In the genomic region with DNA sequence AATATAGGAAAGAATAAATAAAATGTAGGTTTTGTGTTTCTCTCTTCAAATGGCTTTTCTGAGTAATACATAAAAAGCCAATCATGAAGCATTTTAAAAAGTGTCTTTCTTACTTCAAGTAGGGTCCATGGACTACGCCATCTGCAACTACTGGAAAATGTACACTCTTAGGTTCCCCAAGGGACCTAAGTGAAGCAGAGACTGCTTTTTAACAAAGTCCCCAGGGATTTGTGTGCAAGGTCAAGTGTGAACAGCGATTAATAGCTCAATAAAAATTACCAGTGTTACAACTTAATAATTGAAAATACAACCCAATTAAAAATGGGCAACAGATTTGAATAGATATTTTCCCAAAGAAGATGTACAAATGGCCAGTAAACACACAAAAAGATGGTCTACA, we compare ENCODE assay signal across 20 cellular contexts.
"Had no signal": no experiment of that assay in that cellular context is flagged by ENCODE, and none has a peak within 500 bp of the region (broad histone marks: within the 10 kb centered on the region; RNA-seq: fewer than 3 reads in every experiment).

No MANE protein-coding gene starts in this region.

- H3K27me3 Mint-ChIP-seq: stimulated activated naive CD8-positive, alpha-beta T cell treated with anti-CD3 and anti-CD28 coated beads, Interleukin-15, amount 100 ng/mL, for 72 hours had no signal

- H3K36me3 ChIP-seq: heart left ventricle, right atrium auricular region, sigmoid colon, tibial nerve had no signal

- FAIRE-seq: endothelial cell of umbilical vein had no signal

- H3K27ac Mint-ChIP-seq: endodermal cell; naive thymus-derived CD4-positive, alpha-beta T cell; nephron progenitor cell; stimulated activated naive B cell treated with anti-CD40 and anti-IgM and Interleukin-4, amounts not matched to agents 10 μg/mL and 1 μg/mL and 100 μg/mL, for 72 hours; stimulated activated naive CD8-positive, alpha-beta T cell treated with anti-CD3 and anti-CD28 coated beads, Interleukin-15, amount 100 ng/mL, for 72 hours had no signal

- ATAC-seq: heart left ventricle; naive thymus-derived CD4-positive, alpha-beta T cell; stimulated activated naive B cell treated with anti-CD40 and anti-IgM and Interleukin-4, amounts not matched to agents 10 μg/mL and 1 μg/mL and 100 μg/mL, for 72 hours; stimulated activated naive CD8-positive, alpha-beta T cell treated with anti-CD3 and anti-CD28 coated beads, Interleukin-15, amount 100 ng/mL, for 72 hours had no signal

- H3K4me3 Mint-ChIP-seq: endodermal cell; naive thymus-derived CD4-positive, alpha-beta T cell; nephron progenitor cell; stimulated activated naive B cell treated with anti-CD40 and anti-IgM and Interleukin-4, amounts not matched to agents 10 μg/mL and 1 μg/mL and 100 μg/mL, for 72 hours; stimulated activated naive CD8-positive, alpha-beta T cell treated with anti-CD3 and anti-CD28 coated beads, Interleukin-15, amount 100 ng/mL, for 72 hours had no signal

- H3K4me3 ChIP-seq: coronary artery, heart left ventricle, right atrium auricular region, skin epidermis, testis, tibial nerve had no signal

- H3K27me3 ChIP-seq: heart left ventricle, right atrium auricular region, sigmoid colon, testis, tibial nerve had no signal

- H3K4me1 Mint-ChIP-seq: naive thymus-derived CD4-positive, alpha-beta T cell; stimulated activated naive CD8-positive, alpha-beta T cell treated with anti-CD3 and anti-CD28 coated beads, Interleukin-15, amount 100 ng/mL, for 72 hours had no signal

- H3K4me1 ChIP-seq: heart left ventricle, right atrium auricular region, testis, tibial nerve had no signal

- H3K27ac ChIP-seq: coronary artery, heart left ventricle, right atrium auricular region, skin epidermis, testis, tibial nerve had no signal

- DNase-seq: effector CD4-positive, alpha-beta T cell; endodermal cell; erythroblast; foreskin melanocyte; heart left ventricle; hippocampal formation; kidney glomerular epithelial cell; naive thymus-derived CD4-positive, alpha-beta T cell; sigmoid colon; stimulated activated CD4-positive, alpha-beta T cell treated with anti-CD3 and anti-CD28 coated beads, Interleukin-2, amount 100 ng/mL, for 24 hours; stimulated activated CD4-positive, alpha-beta T cell treated with anti-CD3 and anti-CD28 coated beads, Interleukin-4, amount 100 ng/mL, for 4 hours; stimulated activated naive B cell treated with anti-CD40 and anti-IgM and Interleukin-4, amounts not matched to agents 10 μg/mL and 1 μg/mL and 100 μg/mL, for 72 hours; stimulated activated naive CD8-positive, alpha-beta T cell treated with anti-CD3 and anti-CD28 coated beads, Interleukin-15, amount 100 ng/mL, for 72 hours; testis had no signal

- H3K9me3 ChIP-seq: heart left ventricle, right atrium auricular region, sigmoid colon, testis, tibial nerve had no signal

- H3K36me3 Mint-ChIP-seq: naive thymus-derived CD4-positive, alpha-beta T cell; stimulated activated naive B cell treated with anti-CD40 and anti-IgM and Interleukin-4, amounts not matched to agents 10 μg/mL and 1 μg/mL and 100 μg/mL, for 72 hours had no signal
